In the genomic region with DNA sequence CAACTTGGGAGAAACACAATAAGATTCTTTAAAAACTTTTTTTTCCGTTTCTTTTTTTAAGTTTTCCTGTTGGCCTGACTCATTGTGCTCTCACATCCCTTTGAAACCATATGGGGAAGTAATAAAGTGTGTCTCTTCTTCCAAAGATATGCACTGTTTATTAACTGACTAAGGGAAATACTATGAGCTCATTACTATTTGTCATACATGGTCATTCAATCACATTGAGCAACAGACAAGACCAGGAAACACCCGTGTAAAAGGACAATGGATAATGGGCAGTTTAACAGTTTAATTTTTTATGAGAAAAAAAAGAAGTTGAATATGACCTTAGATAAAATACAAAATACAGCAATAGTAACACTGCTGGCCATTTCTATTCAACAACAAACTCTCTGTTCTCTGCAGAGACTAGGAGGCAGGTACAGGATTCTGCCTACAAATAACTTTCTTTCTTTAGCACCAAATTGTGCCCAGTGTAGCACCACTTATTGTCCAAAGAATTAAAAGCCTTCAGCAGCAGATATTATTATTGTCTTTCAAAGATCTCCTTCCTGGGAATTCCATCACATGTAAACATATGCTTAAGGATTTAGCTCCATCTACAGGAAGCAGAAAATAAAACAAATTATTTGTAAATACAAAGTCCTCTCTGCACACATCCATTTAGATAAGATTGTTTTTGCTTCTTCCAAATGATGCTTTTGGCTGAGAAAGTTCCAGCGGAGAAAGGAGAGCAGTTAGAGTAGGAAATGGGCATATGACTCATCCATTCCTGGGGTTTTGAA, we compare ENCODE assay signal across 8 cellular contexts. TPM values are rescaled to one million over a fixed set of nuclear protein-coding genes. Genes with fewer than 3 reads are reported as not detected.
A peak's percentile ranks its signal among the peaks of the same experiment; 100 is the strongest.
DNase-seq lines count a peak whose midpoint lies in the region; ATAC-seq and TF ChIP-seq lines count a peak whose summit lies in the region.

No MANE protein-coding gene starts in this region.

- H3K9me2 ChIP-seq in DOHH2 (replicated peaks; ENCODE audit: control insufficient read depth, low read length): no peaks in the 10 kb centered on the region

- no peaks in the 10 kb centered on the region for H3K9me3 ChIP-seq in DOHH2 (ENCODE audit: control insufficient read depth, insufficient read depth, low read length)
- H3K9me3 ChIP-seq in muscle layer of duodenum (ENCODE audit: control insufficient read depth in 1 of 2, low read length in 2 of 2): no peaks in the 10 kb centered on the region

- H3K4me1 ChIP-seq in DOHH2 (ENCODE audit: control insufficient read depth, low read length) (no peaks in the 10 kb centered on the region), muscle layer of duodenum (ENCODE audit: control insufficient read depth in 1 of 2, insufficient read depth in 2 of 2, low read length in 2 of 2) (peaks cover 10 to 12% of the 10 kb centered on the region in 2 donors)

- H3K27ac ChIP-seq in DOHH2 (ENCODE audit: low read depth, low read length) (no peak overlapping the region), muscle layer of duodenum (ENCODE audit: low read length) (peak overlapping the region; percentile 73)

- no peak overlapping the region for H3K27ac Mint-ChIP-seq in activated naive CD8-positive, alpha-beta T cell treated with anti-CD3 and anti-CD28 coated beads for 36 hours

- H3K27me3 Mint-ChIP-seq in activated naive CD8-positive, alpha-beta T cell treated with anti-CD3 and anti-CD28 coated beads for 36 hours: peaks cover 43% of the 10 kb centered on the region

- H3K79me2 ChIP-seq in DOHH2 (ENCODE audit: control insufficient read depth, low read length): no peaks in the 10 kb centered on the region

- no peak overlapping the region for H3K4me3 Mint-ChIP-seq in activated naive CD8-positive, alpha-beta T cell treated with anti-CD3 and anti-CD28 coated beads for 36 hours

- H3K27me3 ChIP-seq in DOHH2 (ENCODE audit: control insufficient read depth, low read length) (no peaks in the 10 kb centered on the region), muscle layer of duodenum (ENCODE audit: low read depth, low read length) (no peaks in the 10 kb centered on the region)

- H3K4me3 ChIP-seq in DOHH2 (ENCODE audit: low read length): no peak overlapping the region
- no peak overlapping the region for H3K4me3 ChIP-seq in muscle layer of duodenum (ENCODE audit: low read depth in 1 of 2, low read length in 2 of 2)

- no peaks in the 10 kb centered on the region for H3K9me3 Mint-ChIP-seq in activated naive CD8-positive, alpha-beta T cell treated with anti-CD3 and anti-CD28 coated beads for 36 hours

- DNase-seq in NCI-H226: peak; percentile 67
- peak; percentile 97 for DNase-seq in dermis blood vessel endothelial cell
- no peak for DNase-seq in activated naive CD8-positive, alpha-beta T cell treated with anti-CD3 and anti-CD28 coated beads for 36 hours
- no peak for DNase-seq in NK-92 (lab: John Stamatoyannopoulos, UW; ENCODE audit: unreplicated experiment)

- no peak overlapping the region for H3K4me2 ChIP-seq in DOHH2 (ENCODE audit: low read length)

- H3K36me3 ChIP-seq in DOHH2 (ENCODE audit: control insufficient read depth, low read length) (no peaks in the 10 kb centered on the region), muscle layer of duodenum (ENCODE audit: control insufficient read depth in 1 of 2, insufficient read depth in 2 of 2, low read length in 2 of 2) (peaks cover 0 to 10% of the 10 kb centered on the region in 2 donors)

- ATAC-seq in HG02588 (IDR thresholded peaks at IDR 0.05; ENCODE audit: unreplicated experiment) (no peak), GM18907 (IDR thresholded peaks at IDR 0.05; ENCODE audit: unreplicated experiment) (no peak)

- no peaks in the 10 kb centered on the region for H4K20me1 ChIP-seq in DOHH2 (ENCODE audit: control insufficient read depth, insufficient read depth, low read depth, low read length)

- H3K4me1 Mint-ChIP-seq in activated naive CD8-positive, alpha-beta T cell treated with anti-CD3 and anti-CD28 coated beads for 36 hours: peaks cover 1% of the 10 kb centered on the region

- no peaks in the 10 kb centered on the region for H3F3A ChIP-seq in DOHH2 (ENCODE audit: control insufficient read depth, insufficient read depth)

- peak; percentile 24 for TF ChIP-seq CTCF in DOHH2 (IDR thresholded peaks at IDR 0.05; ENCODE audit: low read depth, low read length, poor library complexity, severe bottlenecking)

- H3K36me3 Mint-ChIP-seq in activated naive CD8-positive, alpha-beta T cell treated with anti-CD3 and anti-CD28 coated beads for 36 hours: no peaks in the 10 kb centered on the region

RNA-seq across cellular contexts. Expression of a gene that starts 55.0 kb away (rescaled TPM):
- total RNA-seq in dermis blood vessel endothelial cell: 9.6 and 85.6 TPM in 2 replicates
- 1 to 10 TPM; 5.1 to 5.6 TPM for total RNA-seq in activated naive CD8-positive, alpha-beta T cell treated with anti-CD3 and anti-CD28 coated beads for 36 hours

Comparison
In these comparisons a context has a peak if more than half of its experiments do, and no peak if none do; other contexts are left out.
1. DNase-seq: peak in NCI-H226 (single experiment) and dermis blood vessel endothelial cell (single experiment); none in activated naive CD8-positive, alpha-beta T cell treated with anti-CD3 and anti-CD28 coated beads for 36 hours (single experiment) and NK-92 (single experiment).